In the genomic region with DNA sequence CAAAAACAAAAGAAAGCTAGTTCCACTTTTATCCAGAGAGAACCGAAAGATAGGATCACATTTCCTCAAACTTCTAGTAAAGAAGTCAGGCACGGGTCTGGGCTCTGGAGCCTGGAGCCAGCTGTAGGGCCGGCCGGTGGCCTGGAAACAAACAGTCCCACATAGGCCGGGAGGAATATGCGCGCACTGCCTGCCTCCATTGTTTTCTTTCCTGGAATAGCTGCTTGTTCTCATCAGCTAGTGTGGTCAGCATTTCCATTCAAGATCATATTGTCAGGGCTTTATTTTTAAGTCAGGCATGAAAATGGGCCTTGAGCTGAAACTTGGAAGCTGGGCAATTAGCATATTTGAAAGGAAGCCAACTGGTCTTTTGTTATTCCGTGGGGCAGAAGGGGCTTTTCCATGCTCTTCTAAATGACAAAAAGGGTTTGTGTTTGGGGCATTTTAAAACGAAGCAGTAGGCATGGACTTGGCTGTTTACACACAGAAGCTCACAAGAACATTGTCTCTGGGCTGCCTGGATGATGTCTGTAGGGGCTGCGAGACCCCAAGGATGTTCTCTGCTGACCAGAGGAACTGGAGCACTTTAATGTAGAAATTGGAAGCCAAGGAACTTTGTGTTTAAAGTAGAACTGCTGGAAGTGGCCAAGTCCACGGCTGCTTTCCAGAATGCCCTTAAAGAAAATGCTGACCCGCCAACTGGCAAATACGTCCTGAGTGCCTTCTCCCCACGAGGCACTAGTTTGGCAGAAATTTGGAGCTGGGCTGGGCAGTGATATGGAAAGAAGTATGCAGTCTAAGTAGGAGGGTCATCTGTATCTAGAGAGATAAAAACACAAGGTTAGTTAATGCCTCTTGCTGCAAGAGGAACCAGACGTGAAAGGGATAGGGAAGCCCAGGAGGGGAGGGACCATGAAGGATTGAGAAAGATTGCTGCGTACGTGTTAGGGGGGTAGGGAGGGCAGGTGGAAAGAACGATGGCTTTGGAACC, we compare ENCODE assay signal across 10 cellular contexts. TPM values are rescaled to one million over a fixed set of nuclear protein-coding genes. Genes with fewer than 3 reads are reported as not detected.
A peak's percentile ranks its signal among the peaks of the same experiment; 100 is the strongest.
DNase-seq lines count a peak whose midpoint lies in the region; ATAC-seq and TF ChIP-seq lines count a peak whose summit lies in the region.
"Had no signal": no experiment of that assay in that cellular context is flagged by ENCODE, and none has a peak within 500 bp of the region (broad histone marks: within the 10 kb centered on the region; RNA-seq: fewer than 3 reads in every experiment).

No MANE protein-coding gene starts in this region.

- in situ Hi-C loops in IMR-90 (cut with MboI; ENCODE audit: low sequenced_read_pairs), result loop anchor here (10.0 kb wide), 1 partner anchor 61 kb away; no protein-coding TSS in a partner anchor
- in situ Hi-C loops in astrocyte of the cerebellum (cut with HindIII; ENCODE audit: low sequenced_read_pairs), result no loop called here

- H3K79me1 ChIP-seq in IMR-90 (ENCODE audit: low read depth in 1 of 2, low read length in 2 of 2), result no peaks in the 10 kb centered on the region

- no peak for TF ChIP-seq CTCF in IMR-90 (conservative IDR thresholded peaks at IDR 0.05; ENCODE audit: low read depth, low read length)
- TF ChIP-seq CTCF in astrocyte of the cerebellum (IDR thresholded peaks at IDR 0.05; ENCODE audit: low read depth, low read length, missing control alignments), result no peak
- TF ChIP-seq CTCF in sigmoid colon (IDR thresholded peaks at IDR 0.05), result no peak
- no peak for TF ChIP-seq CTCF in spleen (IDR thresholded peaks at IDR 0.05 in 8 of 11, conservative IDR thresholded peaks at IDR 0.05 in 3 of 11)

- H2BK20ac ChIP-seq in IMR-90 (ENCODE audit: low read depth, low read length), result no peak overlapping the region

- ATAC-seq in IMR-90 (ENCODE audit: low read depth), result no peak
- ATAC-seq in HG02938 (IDR thresholded peaks at IDR 0.05; ENCODE audit: unreplicated experiment), result no peak

- 0 out of 2 replicates have a peak overlapping the region, but pooled peaks have one; percentile 48 for H3K14ac ChIP-seq in IMR-90 (replicated peaks; ENCODE audit: low read depth, low read length)

- H2AFZ ChIP-seq in IMR-90 (replicated peaks; ENCODE audit: low read length, poor library complexity), result peak overlapping the region; percentile 74

- H2BK15ac ChIP-seq in IMR-90 (ENCODE audit: low read depth, low read length), result no peak overlapping the region

- dilution Hi-C loops in IMR-90 (cut with HindIII; ENCODE audit: low sequenced_read_pairs, unreplicated experiment), result no loop called here

- H2BK5ac ChIP-seq in IMR-90 (ENCODE audit: low read depth, low read length, poor library complexity, severe bottlenecking), result no peak overlapping the region

- H4K5ac ChIP-seq in IMR-90 (ENCODE audit: low read depth, low read length), result no peak overlapping the region

- H3K4me1 ChIP-seq in IMR-90 (ENCODE audit: control insufficient read depth, insufficient read depth, low read length), result no peaks in the 10 kb centered on the region
- H3K4me1 ChIP-seq in iPS DF 6.9 (ENCODE audit: control insufficient read depth, insufficient read depth, low read length), result peaks cover 6% of the 10 kb centered on the region; the same call in 1 of the 2 replicates
- H3K4me1 ChIP-seq in sigmoid colon, result peaks cover 0 to 29% (median 15%) of the 10 kb centered on the region in 4 donors
- H3K4me1 ChIP-seq in spleen, result peaks cover 0 to 12% (median 0%) of the 10 kb centered on the region in 6 donors

- no peaks in the 10 kb centered on the region for H3K27me3 ChIP-seq in IMR-90 (ENCODE audit: control insufficient read depth, insufficient read depth, low read length)
- no peaks in the 10 kb centered on the region for H3K27me3 ChIP-seq in iPS DF 6.9 (ENCODE audit: control insufficient read depth, insufficient read depth, low read length)
- H3K27me3 ChIP-seq in sigmoid colon, result no peaks in the 10 kb centered on the region
- no peaks in the 10 kb centered on the region for H3K27me3 ChIP-seq in spleen (replicated peaks in 1 of 7)

- no peak overlapping the region for H3K18ac ChIP-seq in IMR-90 (ENCODE audit: low read depth, low read length)

- intact Hi-C loops in IMR-90 (cut with micrococcal nuclease) (no loop called here), sigmoid colon (cut with DNase I) (no loop called here), spleen (cut with DNase I; ENCODE audit: low total_unique reads) (no loop called here)

- WGBS in IMR-90 (ENCODE audit: extremely low coverage in 2 of 2, insufficient read length in 1 of 2), 2 experiments, result 73% methylated on average over 13 of the region's 18 CpGs; no CpG with 5 or more reads in 1 of the 2 experiments
- WGBS in iPS DF 6.9 (ENCODE audit: insufficient coverage, insufficient read length), result no CpG with 5 or more reads among the region's 18 CpGs
- 68 to 79% methylated on average over 18 of the region's 18 CpGs for WGBS in sigmoid colon, 2 donors
- 51 to 71% (median 54%) methylated on average over 18 of the region's 18 CpGs for WGBS in spleen, 5 donors

- CTCF ChIA-PET in IMR-90 (lab: Yijun Ruan, JAX), result no interaction called here

- H3K9me1 ChIP-seq in IMR-90 (ENCODE audit: insufficient read depth, low read length), result no peaks in the 10 kb centered on the region; the same call in 1 of the 2 replicates

- no peak overlapping the region for H2BK120ac ChIP-seq in IMR-90 (ENCODE audit: low read depth, low read length)

- peak overlapping the region; percentile 42 for H2AK9ac ChIP-seq in IMR-90 (replicated peaks; ENCODE audit: low read depth, low read length, poor library complexity)

- no peak overlapping the region for H3K4ac ChIP-seq in IMR-90 (ENCODE audit: low read depth, low read length)

- TF ChIP-seq POLR2A in IMR-90 (IDR thresholded peaks at IDR 0.05; ENCODE audit: low read depth, low read length) (no peak), sigmoid colon (IDR thresholded peaks at IDR 0.05) (no peak), spleen (IDR thresholded peaks at IDR 0.05) (no peak)

- H3K27ac ChIP-seq in IMR-90 (ENCODE audit: insufficient read depth, low read length), result no peak overlapping the region
- peak overlapping the region; percentile 48 for H3K27ac ChIP-seq in iPS DF 6.9 (ENCODE audit: low read length)
- peak overlapping the region; percentile 41 to 85 (median 78) for H3K27ac ChIP-seq in sigmoid colon
- peak overlapping the region in 1 of 8 donors; percentile 24 for H3K27ac ChIP-seq in spleen

- DNase-seq in IMR-90, result no peak
- peak; percentile 68 for DNase-seq in astrocyte of the cerebellum (ENCODE audit: low read depth)
- no peak for DNase-seq in iPS DF 6.9 (ENCODE audit: low read depth, low spot score)
- DNase-seq in sigmoid colon, result no peak
- DNase-seq in spleen, result no peak
- DNase-seq in NCI-H2227 treated with DMSO at 0.1 percent for 48 hours (lab: John Stamatoyannopoulos, UW), result no peak
- DNase-seq in stimulated activated CD4-positive, alpha-beta T cell treated with anti-CD3 and anti-CD28 coated beads, Interleukin-4, amount 100 ng/mL, for 4 hours, result no peak
- DNase-seq: NCI-H187 had no signal

- H2AK5ac ChIP-seq in IMR-90 (ENCODE audit: low read depth, low read length), result no peak overlapping the region

- BruUV-seq in IMR-90 (replicated peaks; lab: Mats Ljungman, UMichigan), result no TSS peak

- no peak overlapping the region for H3K56ac ChIP-seq in IMR-90 (ENCODE audit: extremely low read depth, insufficient read depth, low read length)

- H3K4me3 ChIP-seq in IMR-90 (ENCODE audit: insufficient read depth, low read depth, low read length), result no peak overlapping the region
- H3K4me3 ChIP-seq in astrocyte of the cerebellum (ENCODE audit: low read depth, low read length), result no peak overlapping the region
- no peak overlapping the region for H3K4me3 ChIP-seq in iPS DF 6.9 (ENCODE audit: low read length)
- no peak overlapping the region for H3K4me3 ChIP-seq in sigmoid colon
- no peak overlapping the region for H3K4me3 ChIP-seq in spleen

- no peak overlapping the region for H4K8ac ChIP-seq in IMR-90 (ENCODE audit: low read depth in 2 of 2, low read length in 2 of 2)

- no peaks in the 10 kb centered on the region for H4K20me1 ChIP-seq in IMR-90 (ENCODE audit: insufficient read depth, low read length)

- H3K9ac ChIP-seq in IMR-90 (ENCODE audit: low read depth, low read length), result no peak overlapping the region

- H3K23ac ChIP-seq in IMR-90 (ENCODE audit: low read depth, low read length), result peak overlapping the region; percentile 23; the same call in 1 of the 2 replicates

- POLR2A ChIA-PET in IMR-90 (lab: Charles Lee; ENCODE audit: unreplicated experiment), result no interaction called here

- H3K9me3 ChIP-seq in IMR-90 (ENCODE audit: control insufficient read depth, insufficient read depth, low read length) (no peaks in the 10 kb centered on the region), iPS DF 6.9 (ENCODE audit: control insufficient read depth, insufficient read depth, low read length) (no peaks in the 10 kb centered on the region), sigmoid colon (no peaks in the 10 kb centered on the region), spleen (no peaks in the 10 kb centered on the region)

- no peak overlapping the region for H3K4me2 ChIP-seq in IMR-90 (ENCODE audit: low read depth, low read length)

- no peak for TF ChIP-seq RAD21 in IMR-90 (IDR thresholded peaks at IDR 0.05; ENCODE audit: low read length)

- H3K36me3 ChIP-seq in IMR-90 (ENCODE audit: control insufficient read depth, insufficient read depth, low read length), result no peaks in the 10 kb centered on the region
- no peaks in the 10 kb centered on the region for H3K36me3 ChIP-seq in iPS DF 6.9 (ENCODE audit: control insufficient read depth, insufficient read depth, low read length)
- H3K36me3 ChIP-seq in sigmoid colon, result no peaks in the 10 kb centered on the region
- no peaks in the 10 kb centered on the region for H3K36me3 ChIP-seq in spleen

- TF ChIP-seq EP300 in sigmoid colon (IDR thresholded peaks at IDR 0.05), result no peak

- no peak overlapping the region for H4K91ac ChIP-seq in IMR-90 (ENCODE audit: insufficient read depth, low read depth, low read length)

TF ChIP-seq in IMR-90, 13 proteins besides CTCF, POLR2A, EP300 and RAD21:
- TF ChIP-seq MAFK (IDR thresholded peaks at IDR 0.05; ENCODE audit: low read depth, low read length), result no peak

RNA-seq across cellular contexts. Expression of a gene that starts 59.0 kb away (rescaled TPM):
- total RNA-seq in IMR-90 (2012; rRNA removed) (1.9 and 2.9 TPM in 2 replicates), sigmoid colon (under 1 TPM in 1 of 4 donors, not detected in 3; 0.83 TPM), spleen (under 1 TPM in 2 of 7 donors, not detected in 5; 0.13 to 0.29 TPM)
- polyA plus RNA-seq in IMR-90 (2012; rRNA removed) (3.4 and 5.3 TPM in 2 replicates), sigmoid colon (under 1 TPM in 1 of 3 donors, not detected in 2; 0.12 TPM), spleen (under 1 TPM; 0.12 to 0.16 (median 0.13) TPM)
- polyA plus RNA-seq in IMR-90 (2012; cell fraction: cytosol; rRNA removed), result 0.65 and 1.5 TPM in 2 replicates
- polyA plus RNA-seq in IMR-90 (2012; cell fraction: nucleus; rRNA removed; ENCODE audit: low replicate concordance), result 15.7 and 27.7 TPM in 2 replicates
- total RNA-seq: ureter had no signal
